1 cellular context compared by ENCODE assay signal in the genomic region with DNA sequence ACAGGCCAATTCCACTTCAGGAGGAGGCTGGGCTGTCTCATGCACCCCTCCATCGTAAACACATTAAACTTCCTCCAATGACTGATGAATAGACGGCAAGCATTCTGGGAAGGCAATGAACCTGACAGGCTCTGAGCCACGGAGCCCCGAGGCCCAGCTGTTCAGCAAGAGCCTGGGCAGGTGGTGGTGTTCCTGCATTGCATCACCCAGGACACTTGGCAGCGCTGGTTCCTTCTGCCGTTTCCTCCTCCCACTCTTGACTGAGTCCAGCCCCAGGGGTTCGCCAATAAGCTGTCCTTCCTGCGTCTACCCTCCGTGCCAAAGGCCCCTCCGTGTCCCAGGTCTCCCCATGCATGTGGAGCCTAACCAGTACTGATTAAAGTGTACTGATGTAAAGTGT.
A peak's percentile ranks its signal among the peaks of the same experiment; 100 is the strongest.
TF ChIP-seq lines count a peak whose summit lies in the region.

No MANE protein-coding gene starts in this region.

TF ChIP-seq in K562, 482 proteins besides CTCF, POLR2A, EP300 and RAD21 (continued from another document):
- TF ChIP-seq, protein P1, sequence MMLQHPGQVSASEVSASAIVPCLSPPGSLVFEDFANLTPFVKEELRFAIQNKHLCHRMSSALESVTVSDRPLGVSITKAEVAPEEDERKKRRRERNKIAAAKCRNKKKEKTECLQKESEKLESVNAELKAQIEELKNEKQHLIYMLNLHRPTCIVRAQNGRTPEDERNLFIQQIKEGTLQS (IDR thresholded peaks at IDR 0.05) = peak; percentile 32
- TF ChIP-seq, protein P1 (CRISPR knock-in tag; conservative IDR thresholded peaks at IDR 0.05) = no peak
- TF ChIP-seq ZNF76 (CRISPR knock-in tag; IDR thresholded peaks at IDR 0.05; ENCODE audit: borderline replicate concordance) (no peak), DIDO1 (tag; IDR thresholded peaks at IDR 0.05; ENCODE audit: low read depth) (no peak)
- TF ChIP-seq, protein P2, sequence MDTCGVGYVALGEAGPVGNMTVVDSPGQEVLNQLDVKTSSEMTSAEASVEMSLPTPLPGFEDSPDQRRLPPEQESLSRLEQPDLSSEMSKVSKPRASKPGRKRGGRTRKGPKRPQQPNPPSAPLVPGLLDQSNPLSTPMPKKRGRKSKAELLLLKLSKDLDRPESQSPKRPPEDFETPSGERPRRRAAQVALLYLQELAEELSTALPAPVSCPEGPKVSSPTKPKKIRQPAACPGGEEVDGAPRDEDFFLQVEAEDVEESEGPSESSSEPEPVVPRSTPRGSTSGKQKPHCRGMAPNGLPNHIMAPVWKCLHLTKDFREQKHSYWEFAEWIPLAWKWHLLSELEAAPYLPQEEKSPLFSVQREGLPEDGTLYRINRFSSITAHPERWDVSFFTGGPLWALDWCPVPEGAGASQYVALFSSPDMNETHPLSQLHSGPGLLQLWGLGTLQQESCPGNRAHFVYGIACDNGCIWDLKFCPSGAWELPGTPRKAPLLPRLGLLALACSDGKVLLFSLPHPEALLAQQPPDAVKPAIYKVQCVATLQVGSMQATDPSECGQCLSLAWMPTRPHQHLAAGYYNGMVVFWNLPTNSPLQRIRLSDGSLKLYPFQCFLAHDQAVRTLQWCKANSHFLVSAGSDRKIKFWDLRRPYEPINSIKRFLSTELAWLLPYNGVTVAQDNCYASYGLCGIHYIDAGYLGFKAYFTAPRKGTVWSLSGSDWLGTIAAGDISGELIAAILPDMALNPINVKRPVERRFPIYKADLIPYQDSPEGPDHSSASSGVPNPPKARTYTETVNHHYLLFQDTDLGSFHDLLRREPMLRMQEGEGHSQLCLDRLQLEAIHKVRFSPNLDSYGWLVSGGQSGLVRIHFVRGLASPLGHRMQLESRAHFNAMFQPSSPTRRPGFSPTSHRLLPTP (IDR thresholded peaks at IDR 0.05; ENCODE audit: borderline replicate concordance, extremely low read depth, insufficient read length) = no peak
- TF ChIP-seq, protein P3, sequence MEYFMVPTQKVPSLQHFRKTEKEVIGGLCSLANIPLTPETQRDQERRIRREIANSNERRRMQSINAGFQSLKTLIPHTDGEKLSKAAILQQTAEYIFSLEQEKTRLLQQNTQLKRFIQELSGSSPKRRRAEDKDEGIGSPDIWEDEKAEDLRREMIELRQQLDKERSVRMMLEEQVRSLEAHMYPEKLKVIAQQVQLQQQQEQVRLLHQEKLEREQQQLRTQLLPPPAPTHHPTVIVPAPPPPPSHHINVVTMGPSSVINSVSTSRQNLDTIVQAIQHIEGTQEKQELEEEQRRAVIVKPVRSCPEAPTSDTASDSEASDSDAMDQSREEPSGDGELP (CRISPR knock-in tag; IDR thresholded peaks at IDR 0.05; ENCODE audit: borderline replicate concordance) = peak; percentile 29; the same call in 1 of the 2 replicates
TF ChIP-seq in K562: peak in this region for 3.
